1 cellular context compared by ENCODE assay signal in genomic region chr11:110564676-110565343, GRCh38.
TF ChIP-seq lines count a peak whose summit lies in the region.

No MANE protein-coding gene starts in this region.

TF ChIP-seq in H1, 55 proteins besides CTCF, POLR2A, EP300 and RAD21:
- TF ChIP-seq KDM5A (IDR thresholded peaks at IDR 0.05; ENCODE audit: low read length) (no peak), POU5F1 (IDR thresholded peaks at IDR 0.05; ENCODE audit: low read depth, low read length) (peak; percentile 47; the same call in 1 of the 2 replicates), NANOG (IDR thresholded peaks at IDR 0.05; ENCODE audit: insufficient read depth, low read depth, low read length, poor library complexity, severe bottlenecking) (peak; percentile 55), E2F6 (IDR thresholded peaks at IDR 0.05) (no peak), SP1 (IDR thresholded peaks at IDR 0.05; ENCODE audit: low read depth, low read length) (0 out of 2 replicates have a peak, but pooled peaks have one; percentile 26), BACH1 (IDR thresholded peaks at IDR 0.05; ENCODE audit: low read length) (no peak), ASH2L (IDR thresholded peaks at IDR 0.05; ENCODE audit: low read length) (peak; percentile 61), SP4 (IDR thresholded peaks at IDR 0.05; ENCODE audit: low read length) (no peak)
